Comparison of ENCODE assay signal across 9 cellular contexts in the genomic region with DNA sequence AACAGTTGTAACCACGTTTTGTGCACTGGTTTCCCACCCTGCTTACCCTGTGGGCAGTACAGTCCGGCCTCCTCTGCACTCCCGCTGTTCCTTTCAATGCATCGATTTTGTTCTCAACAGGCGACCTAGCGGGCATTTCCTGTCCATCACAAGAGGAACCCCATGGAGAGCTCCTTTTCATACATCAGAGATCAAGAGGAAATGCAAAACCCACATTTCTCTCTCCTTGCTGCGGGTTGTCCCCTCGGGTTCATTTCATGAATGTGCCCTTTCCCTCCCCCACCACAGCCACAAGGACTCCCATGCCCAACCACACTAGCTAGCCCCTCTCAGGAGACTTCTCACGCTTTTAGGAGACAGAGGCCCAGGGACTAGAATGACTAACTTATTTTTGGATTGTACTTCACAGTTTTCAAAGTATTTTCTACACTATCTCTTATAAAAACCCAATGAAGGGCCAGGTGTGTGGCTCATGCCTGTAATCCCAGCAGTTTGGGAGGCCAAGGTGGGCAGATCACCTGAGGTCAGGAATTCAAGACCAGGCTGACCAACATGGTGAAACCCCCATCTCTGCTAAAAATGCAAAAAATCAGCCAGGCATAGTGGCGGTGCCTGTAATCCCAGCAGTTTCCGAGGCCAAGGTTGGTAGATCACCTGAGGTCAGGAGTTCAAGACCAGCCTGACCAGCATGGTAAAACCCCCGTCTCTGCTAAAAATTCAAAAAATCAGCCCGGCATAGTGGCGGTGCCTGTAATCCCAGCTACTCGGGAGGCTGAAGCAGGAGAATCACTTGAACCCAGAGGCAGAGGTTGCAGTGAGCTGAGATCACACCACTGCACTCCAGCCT. TPM values are rescaled to one million over a fixed set of nuclear protein-coding genes. Genes with fewer than 3 reads are reported as not detected.
DNase-seq lines count a peak whose midpoint lies in the region; ATAC-seq and TF ChIP-seq lines count a peak whose summit lies in the region.
"Had no signal": no experiment of that assay in that cellular context is flagged by ENCODE, and none has a peak within 500 bp of the region (broad histone marks: within the 10 kb centered on the region; RNA-seq: fewer than 3 reads in every experiment).

No MANE protein-coding gene starts in this region.

- no peak overlapping the region for H2BK15ac ChIP-seq in H9 (ENCODE audit: low read depth, low read length)

- H3K27me3 Mint-ChIP-seq in H9 (ENCODE audit: low read depth) (peaks cover 72% of the 10 kb centered on the region), T-helper 17 cell (peaks cover 70% of the 10 kb centered on the region)

- no CpG with 5 or more reads among the region's 15 CpGs for WGBS in H9 (ENCODE audit: extremely low coverage, insufficient read length, low lambda C conversion rate)
- WGBS in stomach, 5 donors: 55 to 68% (median 58%) methylated on average over 15 of the region's 15 CpGs

- H3K4me2 ChIP-seq in H9 (ENCODE audit: insufficient read depth, insufficient read length, low read length): peak overlapping the region; percentile 57

- no peaks in the 10 kb centered on the region for H3K27me3 ChIP-seq in H9 (ENCODE audit: insufficient read depth, low read length)
- H3K27me3 ChIP-seq in iPS-20b (ENCODE audit: insufficient read depth, low read length): peaks cover 32% of the 10 kb centered on the region
- H3K27me3 ChIP-seq in stomach: peaks cover 0 to 29% (median 0%) of the 10 kb centered on the region in 3 donors
- H3K27me3 ChIP-seq: ascending aorta had no signal

- H3K27ac ChIP-seq in H9 (ENCODE audit: insufficient read length, low read depth, low read length) (peak overlapping the region; percentile 80), iPS-20b (ENCODE audit: low read length) (peak overlapping the region; percentile 42), stomach (no peak overlapping the region)
- H3K27ac ChIP-seq: ascending aorta had no signal

- no peak overlapping the region for H2BK5ac ChIP-seq in H9 (ENCODE audit: insufficient read length, low read length)

- peak; percentile 91 for DNase-seq in H9
- DNase-seq in NCI-H2227 treated with DMSO at 0.1 percent for 48 hours (lab: John Stamatoyannopoulos, UW): peak; percentile 86
- no peak for DNase-seq in T-helper 17 cell
- DNase-seq in SK-N-DZ (ENCODE audit: low spot score): no peak
- no peak for DNase-seq in NCI-H2171 (lab: John Stamatoyannopoulos, UW)
- DNase-seq in stomach: no peak

- intact Hi-C loops in stomach (cut with DNase I; ENCODE audit: low total_unique reads): loop anchor here (10.0 kb wide), 1 partner anchor 55 kb away; a partner anchor contains a TSS

- H3K4me1 Mint-ChIP-seq in H9: peaks cover 53 to 56% of the 10 kb centered on the region in 2 experiments
- peaks cover 16% of the 10 kb centered on the region for H3K4me1 Mint-ChIP-seq in T-helper 17 cell

- TF ChIP-seq CTCF in H9 (conservative IDR thresholded peaks at IDR 0.05) (no peak), stomach (IDR thresholded peaks at IDR 0.05) (no peak)

- TF ChIP-seq EP300 in stomach (IDR thresholded peaks at IDR 0.05): no peak

- H3K4me1 ChIP-seq in H9 (ENCODE audit: insufficient read depth, low read length) (peaks cover 26% of the 10 kb centered on the region), iPS-20b (ENCODE audit: insufficient read depth, low read length) (peaks cover 45% of the 10 kb centered on the region), stomach (no peaks in the 10 kb centered on the region)
- H3K4me1 ChIP-seq: ascending aorta had no signal

- no peak overlapping the region for H3T11ph ChIP-seq in H9 (ENCODE audit: low read length)

- H2BK120ac ChIP-seq in H9 (ENCODE audit: low read depth, low read length, poor library complexity, severe bottlenecking): peak overlapping the region; percentile 54

- no peak overlapping the region for H2AK5ac ChIP-seq in H9 (ENCODE audit: insufficient read length, low read length)

- no peak overlapping the region for H3K9ac ChIP-seq in H9 (ENCODE audit: extremely low read depth, insufficient read length, low read length)
- H3K9ac ChIP-seq in iPS-20b (ENCODE audit: low read depth, low read length): peak overlapping the region; percentile 63; the same call in 1 of the 2 replicates

- no peaks in the 10 kb centered on the region for H3K9me3 ChIP-seq in H9 (ENCODE audit: control insufficient read depth, low read depth, low read length)
- no peaks in the 10 kb centered on the region for H3K9me3 ChIP-seq in iPS-20b (ENCODE audit: insufficient read depth, low read depth, low read length)
- no peaks in the 10 kb centered on the region for H3K9me3 ChIP-seq in T-helper 17 cell (ENCODE audit: control insufficient read depth, low read length, poor library complexity, severe bottlenecking)
- H3K9me3 ChIP-seq in stomach: no peaks in the 10 kb centered on the region
- H3K9me3 ChIP-seq: ascending aorta had no signal

- H3K79me1 ChIP-seq in H9 (ENCODE audit: insufficient read depth, low read depth, low read length, poor library complexity, severe bottlenecking): no peaks in the 10 kb centered on the region

- peaks cover 0 to 3% (median 0%) of the 10 kb centered on the region in 3 experiments; a peak in 1 of 7 replicates for H3K36me3 Mint-ChIP-seq in H9 (ENCODE audit: insufficient read depth in 1 of 3, low read depth in 3 of 3)
- peaks cover 2% of the 10 kb centered on the region for H3K36me3 Mint-ChIP-seq in T-helper 17 cell (ENCODE audit: low read depth)

- H3K18ac ChIP-seq in H9 (ENCODE audit: insufficient read length, low read depth, low read length): peak overlapping the region; percentile 65

- peak overlapping the region; percentile 53 for H3K4me3 ChIP-seq in iPS-20b (ENCODE audit: low read length)
- H3K4me3 ChIP-seq in stomach: no peak overlapping the region
- H3K4me3 ChIP-seq: ascending aorta had no signal

- no peak overlapping the region for H2AFZ ChIP-seq in H9 (ENCODE audit: low read length)

- H4K20me1 ChIP-seq in H9 (ENCODE audit: control insufficient read depth, insufficient read depth, insufficient read length): no peaks in the 10 kb centered on the region

- H3K23me2 ChIP-seq in H9 (ENCODE audit: insufficient read length, low read depth, low read length, poor library complexity, severe bottlenecking): no peaks in the 10 kb centered on the region

- H2BK12ac ChIP-seq in H9 (ENCODE audit: insufficient read length, low read depth, low read length): no peak overlapping the region

- ATAC-seq in GM18505 (IDR thresholded peaks at IDR 0.05; ENCODE audit: unreplicated experiment) (peak; percentile 66), T-helper 17 cell (no peak)

- no peak overlapping the region for H3K56ac ChIP-seq in H9 (ENCODE audit: insufficient read length, low read depth, low read length)

- no peaks in the 10 kb centered on the region for H3K79me2 ChIP-seq in H9 (ENCODE audit: insufficient read depth, low read length)

- no peak overlapping the region for H3K23ac ChIP-seq in H9 (ENCODE audit: insufficient read length, low read depth, low read length)

- no peak overlapping the region for H4K5ac ChIP-seq in H9 (ENCODE audit: insufficient read length, low read depth, low read length)

- H3K4ac ChIP-seq in H9 (ENCODE audit: low read depth, low read length): no peak overlapping the region

- H3K9me3 Mint-ChIP-seq in H9: no peaks in the 10 kb centered on the region; a peak in 1 of 5 replicates

- H3K4me3 Mint-ChIP-seq in H9 (peak overlapping the region; percentile 37 to 52), T-helper 17 cell (no peak overlapping the region)

- no peak overlapping the region for H4K91ac ChIP-seq in H9 (ENCODE audit: insufficient read length, low read depth, low read length)

- no peak overlapping the region for H2BK20ac ChIP-seq in H9 (ENCODE audit: low read depth, low read length, poor library complexity, severe bottlenecking)

- no peak for TF ChIP-seq POLR2A in GM18505 (IDR thresholded peaks at IDR 0.05; ENCODE audit: borderline replicate concordance, extremely low read depth, insufficient read depth, insufficient read length)
- TF ChIP-seq POLR2A in stomach (IDR thresholded peaks at IDR 0.05): no peak

- H3K27ac Mint-ChIP-seq in H9: peak overlapping the region; percentile 69 to 98 (median 94); a peak in 6 of 7 replicates
- H3K27ac Mint-ChIP-seq in T-helper 17 cell: no peak overlapping the region

- H3K14ac ChIP-seq in H9 (ENCODE audit: insufficient read depth, low read length): no peak overlapping the region

- H4K8ac ChIP-seq in H9 (replicated peaks; ENCODE audit: insufficient read length, low read depth, low read length): no peak overlapping the region

- no peaks in the 10 kb centered on the region for H3K36me3 ChIP-seq in iPS-20b (ENCODE audit: insufficient read depth, low read depth, low read length)
- no peaks in the 10 kb centered on the region for H3K36me3 ChIP-seq in stomach
- H3K36me3 ChIP-seq: ascending aorta had no signal

RNA-seq across cellular contexts. Expression of a gene that starts 18.4 kb away (rescaled TPM):
- 0.20 and 0.44 TPM in 2 replicates for total RNA-seq in H9 (2021)
- total RNA-seq in T-helper 17 cell: under 1 TPM in 1 of 2 donors, not detected in 1; 0.27 TPM
- not detected in 2 replicates for polyA plus RNA-seq in SK-N-DZ (2014; cell fraction: cytosol; rRNA removed)
- not detected in 2 replicates for polyA plus RNA-seq in SK-N-DZ (2014; cell fraction: nucleus; rRNA removed)
- under 1 TPM in 1 of 5 donors, not detected in 4; 0.37 TPM for total RNA-seq in stomach
- under 1 TPM in 1 of 3 donors, not detected in 2; 0.05 TPM for polyA plus RNA-seq in stomach
- total RNA-seq: ascending aorta had no signal

RNA-seq across cellular contexts. Expression of a gene that starts 20.6 kb away (rescaled TPM):
- 0.55 and 0.70 TPM in 2 replicates for total RNA-seq in H9 (2021)
- not detected for total RNA-seq in T-helper 17 cell
- 0.85 and 1.6 TPM in 2 replicates for polyA plus RNA-seq in SK-N-DZ (2014; cell fraction: cytosol; rRNA removed)
- polyA plus RNA-seq in SK-N-DZ (2014; cell fraction: nucleus; rRNA removed): 0.23 TPM in 1 of 2 replicates, not detected in the other
- under 1 TPM in 1 of 5 donors, not detected in 4; 0.55 TPM for total RNA-seq in stomach
- under 1 TPM in 2 of 3 donors, not detected in 1; 0.48 to 0.61 TPM for polyA plus RNA-seq in stomach
- total RNA-seq: ascending aorta had no signal

RNA-seq across cellular contexts. Expression of a gene that starts 35.4 kb away (rescaled TPM):
- total RNA-seq in H9 (2021) (80.8 and 82.1 TPM in 2 replicates), T-helper 17 cell (10 to 100 TPM; 19.6 to 21.6 TPM), stomach (10 to 100 TPM; 26.3 to 75.4 (median 34.8) TPM)
- 38.9 and 43.6 TPM in 2 replicates for polyA plus RNA-seq in SK-N-DZ (2014; cell fraction: cytosol; rRNA removed)
- 34.1 and 35.2 TPM in 2 replicates for polyA plus RNA-seq in SK-N-DZ (2014; cell fraction: nucleus; rRNA removed)
- 100 to 1,000 TPM in 2 of 3 donors, 10 to 100 TPM in 1; 69.4 to 127 (median 107) TPM for polyA plus RNA-seq in stomach

RNA-seq across cellular contexts. Expression of a gene that starts 54.2 kb away (rescaled TPM):
- 3.0 and 4.6 TPM in 2 replicates for total RNA-seq in H9 (2021)
- not detected for total RNA-seq in T-helper 17 cell
- 0.03 TPM in 1 of 2 replicates, not detected in the other for polyA plus RNA-seq in SK-N-DZ (2014; cell fraction: cytosol; rRNA removed)
- not detected in 2 replicates for polyA plus RNA-seq in SK-N-DZ (2014; cell fraction: nucleus; rRNA removed)
- 100 to 1,000 TPM in 1 of 5 donors, 10 to 100 TPM in 3, 1 to 10 TPM in 1; 7.0 to 104 (median 11.7) TPM for total RNA-seq in stomach
- polyA plus RNA-seq in stomach: 10 to 100 TPM in 1 of 3 donors, under 1 TPM in 2; 0.31 to 17.3 (median 0.56) TPM

Comparison
In these comparisons a context has a peak if more than half of its experiments do, and no peak if none do; other contexts are left out.
1. DNase-seq: peak in H9 (single experiment) and NCI-H2227 treated with DMSO at 0.1 percent for 48 hours (single experiment); none in T-helper 17 cell (0 of 3), SK-N-DZ (single experiment), NCI-H2171 (single experiment) and stomach (single experiment).
2. H3K27ac ChIP-seq: peak in H9 (single experiment) and iPS-20b (single experiment); none in stomach (0 of 5).